In the genomic region with DNA sequence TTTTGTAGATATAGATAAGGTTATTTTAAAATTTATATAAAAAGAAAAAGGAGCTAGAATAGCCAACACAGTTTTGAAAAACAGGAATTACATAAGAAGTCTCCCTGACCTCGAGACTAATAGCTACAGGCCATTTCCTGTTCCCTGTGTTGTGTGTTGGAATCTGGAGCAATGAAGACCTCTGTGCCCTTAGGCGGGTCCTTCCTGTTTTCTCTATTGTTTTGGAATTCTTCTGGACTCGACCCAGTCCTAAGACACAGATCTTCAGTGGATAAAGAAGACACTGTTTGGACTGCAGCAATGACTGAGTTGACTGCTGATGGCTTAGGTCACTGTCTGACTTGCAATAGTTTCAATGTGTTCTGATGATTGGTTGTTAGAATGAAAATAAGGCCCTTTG, we compare ENCODE assay signal across 15 cellular contexts. TPM values are rescaled to one million over a fixed set of nuclear protein-coding genes. Genes with fewer than 3 reads are reported as not detected.
"Had no signal": no experiment of that assay in that cellular context is flagged by ENCODE, and none has a peak within 500 bp of the region (broad histone marks: within the 10 kb centered on the region; RNA-seq: fewer than 3 reads in every experiment).

No MANE protein-coding gene starts in this region.

- H3K27me3 Mint-ChIP-seq: T-helper 17 cell had no signal

- H3K27ac Mint-ChIP-seq: activated naive CD4-positive, alpha-beta T cell treated with anti-CD3 and anti-CD28 coated beads, Interleukin-2, amount 50 U/mL, for 72 hours; stimulated activated naive CD8-positive, alpha-beta T cell treated with anti-CD3 and anti-CD28 coated beads, Interleukin-15, Interleukin-2, amounts not matched to agents 100 ng/mL and 50 ng/mL, for 24 hours; T-helper 17 cell had no signal

- H3K36me3 ChIP-seq: gastroesophageal sphincter had no signal

- ATAC-seq: activated naive CD4-positive, alpha-beta T cell treated with anti-CD3 and anti-CD28 coated beads, Interleukin-2, amount 50 U/mL, for 72 hours; gastroesophageal sphincter; T-helper 17 cell had no signal

- H3K27me3 ChIP-seq: gastroesophageal sphincter had no signal

- H3K4me1 Mint-ChIP-seq: T-helper 17 cell had no signal

- H3K27ac ChIP-seq: gastroesophageal sphincter had no signal

- H3K9me3 Mint-ChIP-seq: activated naive CD4-positive, alpha-beta T cell treated with anti-CD3 and anti-CD28 coated beads, Interleukin-2, amount 50 U/mL, for 72 hours; stimulated activated naive CD8-positive, alpha-beta T cell treated with anti-CD3 and anti-CD28 coated beads, Interleukin-15, Interleukin-2, amounts not matched to agents 100 ng/mL and 50 ng/mL, for 24 hours had no signal

- FAIRE-seq: TTC549 had no signal

- H3K9me3 ChIP-seq: gastroesophageal sphincter had no signal

- H3K4me3 ChIP-seq: gastroesophageal sphincter had no signal

- DNase-seq: activated effector memory CD4-positive, alpha-beta T cell treated with anti-CD3 and anti-CD28 coated beads, Interleukin-2, amount 50 U/mL, for 16 hours; activated T-cell treated with anti-CD3 and anti-CD28 coated beads, Interleukin-2, amount 50 U/mL, for 1 hour; hypothalamus; stimulated activated CD4-positive, alpha-beta T cell treated with anti-CD3 and anti-CD28 coated beads, Interleukin-15, amount 100 ng/mL, for 24 hours; stimulated activated CD4-positive, alpha-beta T cell treated with anti-CD3 and anti-CD28 coated beads, Interleukin-4, amount 100 ng/mL, for 24 hours; T-helper 17 cell had no signal

- H3K4me1 ChIP-seq: gastroesophageal sphincter had no signal

- H3K36me3 Mint-ChIP-seq: activated naive CD4-positive, alpha-beta T cell treated with anti-CD3 and anti-CD28 coated beads, Interleukin-2, amount 50 U/mL, for 72 hours had no signal

- H3K4me3 Mint-ChIP-seq: stimulated activated naive CD8-positive, alpha-beta T cell treated with anti-CD3 and anti-CD28 coated beads, Interleukin-15, Interleukin-2, amounts not matched to agents 100 ng/mL and 50 ng/mL, for 24 hours; T-helper 17 cell had no signal

RNA-seq across cellular contexts. Expression of a gene that starts 57.4 kb away (rescaled TPM):
- total RNA-seq: fibroblast of lung, gastroesophageal sphincter, mesenteric fat pad, temporal lobe, ureter had no signal
- polyA plus RNA-seq: neural cell had no signal
